In the genomic region with DNA sequence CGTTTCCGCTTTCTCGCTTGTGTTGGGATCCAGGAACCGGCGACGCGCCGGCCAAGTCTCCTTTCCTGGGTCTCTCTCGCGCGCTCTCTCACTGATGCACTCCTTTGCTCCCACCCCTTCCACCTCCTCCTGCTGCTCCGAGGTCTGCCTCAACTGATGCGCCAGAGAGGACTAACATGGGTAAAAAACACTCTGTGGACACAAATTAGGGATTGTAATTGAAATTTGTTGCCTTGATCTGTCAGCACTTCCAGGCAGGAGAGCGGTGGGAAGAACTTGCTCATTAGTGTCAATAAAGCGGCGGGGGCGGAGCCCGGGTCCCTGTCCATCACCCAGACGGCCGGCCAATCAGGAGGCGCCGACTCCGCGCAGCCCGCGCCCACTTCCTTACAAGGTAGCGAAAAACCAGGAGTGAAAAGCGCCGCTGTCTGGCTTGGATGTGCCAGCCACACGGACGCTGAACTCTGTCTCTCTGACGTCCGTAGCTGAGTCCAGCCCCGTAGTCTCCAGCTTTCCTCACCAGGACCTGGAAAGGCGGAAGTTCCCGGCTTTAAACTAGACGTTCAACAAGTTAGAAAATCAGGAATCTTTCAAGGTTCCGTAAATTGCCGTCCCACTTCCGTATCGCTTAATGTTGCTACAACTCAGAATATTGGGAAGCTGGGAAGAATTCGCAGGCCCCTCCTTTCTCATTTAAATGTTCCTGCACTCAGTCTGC, we compare ENCODE assay signal across 1 cellular context.
TF ChIP-seq lines count a peak whose summit lies in the region.

Gene TBX18, minus strand, starts transcription at position 267 of the 718 bp plus-strand sequence. CDS start 417 bp downstream, outside the sequence.

TF ChIP-seq in HEK293, 187 proteins besides CTCF, POLR2A, EP300 and RAD21 (continued from another document and continues in another):
- TF ChIP-seq, protein P1, sequence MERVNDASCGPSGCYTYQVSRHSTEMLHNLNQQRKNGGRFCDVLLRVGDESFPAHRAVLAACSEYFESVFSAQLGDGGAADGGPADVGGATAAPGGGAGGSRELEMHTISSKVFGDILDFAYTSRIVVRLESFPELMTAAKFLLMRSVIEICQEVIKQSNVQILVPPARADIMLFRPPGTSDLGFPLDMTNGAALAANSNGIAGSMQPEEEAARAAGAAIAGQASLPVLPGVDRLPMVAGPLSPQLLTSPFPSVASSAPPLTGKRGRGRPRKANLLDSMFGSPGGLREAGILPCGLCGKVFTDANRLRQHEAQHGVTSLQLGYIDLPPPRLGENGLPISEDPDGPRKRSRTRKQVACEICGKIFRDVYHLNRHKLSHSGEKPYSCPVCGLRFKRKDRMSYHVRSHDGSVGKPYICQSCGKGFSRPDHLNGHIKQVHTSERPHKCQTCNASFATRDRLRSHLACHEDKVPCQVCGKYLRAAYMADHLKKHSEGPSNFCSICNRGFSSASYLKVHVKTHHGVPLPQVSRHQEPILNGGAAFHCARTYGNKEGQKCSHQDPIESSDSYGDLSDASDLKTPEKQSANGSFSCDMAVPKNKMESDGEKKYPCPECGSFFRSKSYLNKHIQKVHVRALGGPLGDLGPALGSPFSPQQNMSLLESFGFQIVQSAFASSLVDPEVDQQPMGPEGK (tag by site-specific recombination; IDR thresholded peaks at IDR 0.05): no peak
- TF ChIP-seq ZNF433 (tag by site-specific recombination; IDR thresholded peaks at IDR 0.05; ENCODE audit: low read depth) (no peak), ZNF830 (tag by site-specific recombination; IDR thresholded peaks at IDR 0.05; ENCODE audit: low read depth) (no peak), ZNF146 (tag by site-specific recombination; IDR thresholded peaks at IDR 0.05) (no peak), ZNF514 (tag by site-specific recombination; IDR thresholded peaks at IDR 0.05) (no peak), HOXA7 (CRISPR knock-in tag; IDR thresholded peaks at IDR 0.05; ENCODE audit: borderline replicate concordance) (no peak), ZNF623 (tag by site-specific recombination; IDR thresholded peaks at IDR 0.05) (no peak), ZBTB44 (tag by site-specific recombination; IDR thresholded peaks at IDR 0.05) (0 out of 2 replicates have a peak, but pooled peaks have one; percentile 29), ZNF426 (tag by site-specific recombination; IDR thresholded peaks at IDR 0.05) (no peak), ATF2 (tag by site-specific recombination; IDR thresholded peaks at IDR 0.05; ENCODE audit: low read depth) (no peak), KLF16 (tag by site-specific recombination; IDR thresholded peaks at IDR 0.05) (no peak), ZNF350 (tag by site-specific recombination; IDR thresholded peaks at IDR 0.05) (no peak), OSR2 (tag by site-specific recombination; IDR thresholded peaks at IDR 0.05) (no peak; the same call in 1 of the 2 replicates), ZNF354C (tag by site-specific recombination; IDR thresholded peaks at IDR 0.05; ENCODE audit: borderline replicate concordance, low read depth) (no peak), ZNF473 (tag by site-specific recombination; IDR thresholded peaks at IDR 0.05) (no peak), ZNF341 (tag by site-specific recombination; IDR thresholded peaks at IDR 0.05; ENCODE audit: low read depth) (peak; percentile 47; the same call in 1 of the 2 replicates), ZNF335 (tag by site-specific recombination; conservative IDR thresholded peaks at IDR 0.05) (peak; percentile 94), ZNF10 (tag by site-specific recombination; IDR thresholded peaks at IDR 0.05) (0 out of 2 replicates have a peak, but pooled peaks have one; percentile 14), ZNF211 (tag by site-specific recombination; IDR thresholded peaks at IDR 0.05; ENCODE audit: low read depth) (no peak), TCF7L2 (IDR thresholded peaks at IDR 0.05; ENCODE audit: borderline replicate concordance, low read depth, low read length) (no peak), ZNF510 (tag by site-specific recombination; IDR thresholded peaks at IDR 0.05; ENCODE audit: insufficient replicate concordance) (no peak), ZNF677 (tag by site-specific recombination; IDR thresholded peaks at IDR 0.05) (peak; percentile 85), BCL11A (tag by site-specific recombination; IDR thresholded peaks at IDR 0.05; ENCODE audit: low read depth) (no peak), IKZF3 (tag by site-specific recombination; IDR thresholded peaks at IDR 0.05) (peak; percentile 98), ZXDB (tag by site-specific recombination; IDR thresholded peaks at IDR 0.05) (peak; percentile 33), ZFP3 (tag by site-specific recombination; IDR thresholded peaks at IDR 0.05; ENCODE audit: low read depth) (no peak), ZNF518A (tag by site-specific recombination; conservative IDR thresholded peaks at IDR 0.05; ENCODE audit: low read depth) (peak; percentile 62), OVOL3 (tag by site-specific recombination; IDR thresholded peaks at IDR 0.05) (peak; percentile 59; the same call in 1 of the 2 replicates), ZNF660 (tag by site-specific recombination; IDR thresholded peaks at IDR 0.05) (peak; percentile 98), ZNF626 (tag by site-specific recombination; IDR thresholded peaks at IDR 0.05) (no peak), SP7 (tag by site-specific recombination; IDR thresholded peaks at IDR 0.05) (peak; percentile 59), ZNF747 (tag by site-specific recombination; IDR thresholded peaks at IDR 0.05) (no peak), ZNF324 (tag by site-specific recombination; IDR thresholded peaks at IDR 0.05) (peak; percentile 94)
- TF ChIP-seq, protein P2, sequence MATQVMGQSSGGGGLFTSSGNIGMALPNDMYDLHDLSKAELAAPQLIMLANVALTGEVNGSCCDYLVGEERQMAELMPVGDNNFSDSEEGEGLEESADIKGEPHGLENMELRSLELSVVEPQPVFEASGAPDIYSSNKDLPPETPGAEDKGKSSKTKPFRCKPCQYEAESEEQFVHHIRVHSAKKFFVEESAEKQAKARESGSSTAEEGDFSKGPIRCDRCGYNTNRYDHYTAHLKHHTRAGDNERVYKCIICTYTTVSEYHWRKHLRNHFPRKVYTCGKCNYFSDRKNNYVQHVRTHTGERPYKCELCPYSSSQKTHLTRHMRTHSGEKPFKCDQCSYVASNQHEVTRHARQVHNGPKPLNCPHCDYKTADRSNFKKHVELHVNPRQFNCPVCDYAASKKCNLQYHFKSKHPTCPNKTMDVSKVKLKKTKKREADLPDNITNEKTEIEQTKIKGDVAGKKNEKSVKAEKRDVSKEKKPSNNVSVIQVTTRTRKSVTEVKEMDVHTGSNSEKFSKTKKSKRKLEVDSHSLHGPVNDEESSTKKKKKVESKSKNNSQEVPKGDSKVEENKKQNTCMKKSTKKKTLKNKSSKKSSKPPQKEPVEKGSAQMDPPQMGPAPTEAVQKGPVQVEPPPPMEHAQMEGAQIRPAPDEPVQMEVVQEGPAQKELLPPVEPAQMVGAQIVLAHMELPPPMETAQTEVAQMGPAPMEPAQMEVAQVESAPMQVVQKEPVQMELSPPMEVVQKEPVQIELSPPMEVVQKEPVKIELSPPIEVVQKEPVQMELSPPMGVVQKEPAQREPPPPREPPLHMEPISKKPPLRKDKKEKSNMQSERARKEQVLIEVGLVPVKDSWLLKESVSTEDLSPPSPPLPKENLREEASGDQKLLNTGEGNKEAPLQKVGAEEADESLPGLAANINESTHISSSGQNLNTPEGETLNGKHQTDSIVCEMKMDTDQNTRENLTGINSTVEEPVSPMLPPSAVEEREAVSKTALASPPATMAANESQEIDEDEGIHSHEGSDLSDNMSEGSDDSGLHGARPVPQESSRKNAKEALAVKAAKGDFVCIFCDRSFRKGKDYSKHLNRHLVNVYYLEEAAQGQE (tag by site-specific recombination; IDR thresholded peaks at IDR 0.05): peak; percentile 79
- TF ChIP-seq, protein P3, sequence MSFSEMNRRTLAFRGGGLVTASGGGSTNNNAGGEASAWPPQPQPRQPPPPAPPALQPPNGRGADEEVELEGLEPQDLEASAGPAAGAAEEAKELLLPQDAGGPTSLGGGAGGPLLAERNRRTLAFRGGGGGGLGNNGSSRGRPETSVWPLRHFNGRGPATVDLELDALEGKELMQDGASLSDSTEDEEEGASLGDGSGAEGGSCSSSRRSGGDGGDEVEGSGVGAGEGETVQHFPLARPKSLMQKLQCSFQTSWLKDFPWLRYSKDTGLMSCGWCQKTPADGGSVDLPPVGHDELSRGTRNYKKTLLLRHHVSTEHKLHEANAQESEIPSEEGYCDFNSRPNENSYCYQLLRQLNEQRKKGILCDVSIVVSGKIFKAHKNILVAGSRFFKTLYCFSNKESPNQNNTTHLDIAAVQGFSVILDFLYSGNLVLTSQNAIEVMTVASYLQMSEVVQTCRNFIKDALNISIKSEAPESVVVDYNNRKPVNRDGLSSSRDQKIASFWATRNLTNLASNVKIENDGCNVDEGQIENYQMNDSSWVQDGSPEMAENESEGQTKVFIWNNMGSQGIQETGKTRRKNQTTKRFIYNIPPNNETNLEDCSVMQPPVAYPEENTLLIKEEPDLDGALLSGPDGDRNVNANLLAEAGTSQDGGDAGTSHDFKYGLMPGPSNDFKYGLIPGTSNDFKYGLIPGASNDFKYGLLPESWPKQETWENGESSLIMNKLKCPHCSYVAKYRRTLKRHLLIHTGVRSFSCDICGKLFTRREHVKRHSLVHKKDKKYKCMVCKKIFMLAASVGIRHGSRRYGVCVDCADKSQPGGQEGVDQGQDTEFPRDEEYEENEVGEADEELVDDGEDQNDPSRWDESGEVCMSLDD (tag by site-specific recombination; IDR thresholded peaks at IDR 0.05): no peak
- TF ChIP-seq, protein P4, sequence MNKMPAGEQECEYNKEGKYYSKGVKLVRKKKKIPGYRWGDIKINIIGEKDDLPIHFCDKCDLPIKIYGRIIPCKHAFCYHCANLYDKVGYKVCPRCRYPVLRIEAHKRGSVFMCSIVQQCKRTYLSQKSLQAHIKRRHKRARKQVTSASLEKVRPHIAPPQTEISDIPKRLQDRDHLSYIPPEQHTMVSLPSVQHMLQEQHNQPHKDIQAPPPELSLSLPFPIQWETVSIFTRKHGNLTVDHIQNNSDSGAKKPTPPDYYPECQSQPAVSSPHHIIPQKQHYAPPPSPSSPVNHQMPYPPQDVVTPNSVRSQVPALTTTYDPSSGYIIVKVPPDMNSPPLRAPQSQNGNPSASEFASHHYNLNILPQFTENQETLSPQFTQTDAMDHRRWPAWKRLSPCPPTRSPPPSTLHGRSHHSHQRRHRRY (tag by site-specific recombination; IDR thresholded peaks at IDR 0.05): no peak
- TF ChIP-seq, protein P5, sequence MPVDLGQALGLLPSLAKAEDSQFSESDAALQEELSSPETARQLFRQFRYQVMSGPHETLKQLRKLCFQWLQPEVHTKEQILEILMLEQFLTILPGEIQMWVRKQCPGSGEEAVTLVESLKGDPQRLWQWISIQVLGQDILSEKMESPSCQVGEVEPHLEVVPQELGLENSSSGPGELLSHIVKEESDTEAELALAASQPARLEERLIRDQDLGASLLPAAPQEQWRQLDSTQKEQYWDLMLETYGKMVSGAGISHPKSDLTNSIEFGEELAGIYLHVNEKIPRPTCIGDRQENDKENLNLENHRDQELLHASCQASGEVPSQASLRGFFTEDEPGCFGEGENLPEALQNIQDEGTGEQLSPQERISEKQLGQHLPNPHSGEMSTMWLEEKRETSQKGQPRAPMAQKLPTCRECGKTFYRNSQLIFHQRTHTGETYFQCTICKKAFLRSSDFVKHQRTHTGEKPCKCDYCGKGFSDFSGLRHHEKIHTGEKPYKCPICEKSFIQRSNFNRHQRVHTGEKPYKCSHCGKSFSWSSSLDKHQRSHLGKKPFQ (tag by site-specific recombination; IDR thresholded peaks at IDR 0.05): peak; percentile 39; the same call in 1 of the 2 replicates
